ENCODE assay signal across 1 cellular context in the genomic region with DNA sequence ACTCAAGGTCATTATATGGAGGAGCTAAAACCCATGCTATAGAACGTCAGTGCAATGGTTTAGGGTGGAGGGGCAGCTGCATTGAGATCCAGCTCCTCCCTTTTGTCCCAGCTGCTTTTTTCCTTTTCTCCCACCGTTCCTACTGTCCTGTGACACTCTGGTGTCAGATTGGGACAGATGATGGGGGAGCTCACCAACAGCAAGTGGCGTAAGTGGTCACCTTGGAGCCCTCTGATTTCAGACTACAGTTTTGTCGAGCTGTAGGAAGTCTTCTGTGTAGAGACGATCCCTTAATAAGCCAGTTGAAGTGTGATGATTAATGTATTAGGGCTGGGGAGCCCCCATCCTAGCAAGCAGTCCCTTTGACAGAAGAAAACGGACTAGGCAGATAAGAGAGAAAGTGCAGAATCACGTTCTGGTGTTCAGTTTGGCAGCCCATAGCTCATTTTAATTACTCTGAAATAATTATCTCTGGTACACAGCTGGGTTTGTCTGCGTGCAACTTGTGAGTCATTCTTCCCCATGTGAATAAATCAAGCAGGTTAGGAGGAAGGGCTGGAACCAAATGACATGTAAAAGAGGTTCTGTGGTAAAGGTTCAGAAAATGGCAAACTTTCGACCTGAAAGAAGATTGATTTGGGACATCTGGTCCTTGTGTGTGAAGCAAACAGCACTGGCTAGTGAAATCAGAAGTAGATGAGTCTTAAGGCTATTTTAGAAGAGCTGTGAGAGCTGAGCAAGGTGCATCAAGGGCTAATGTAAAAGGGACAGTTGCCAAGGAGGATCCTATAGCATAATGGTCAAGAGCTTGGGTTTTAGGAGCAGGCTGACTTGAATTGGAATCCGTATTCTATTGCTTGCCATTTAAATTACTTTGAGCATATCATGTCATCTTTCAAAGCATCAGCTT.
TF ChIP-seq lines count a peak whose summit lies in the region.

No MANE protein-coding gene starts in this region.

TF ChIP-seq in GM12878, 131 proteins besides CTCF, POLR2A, EP300 and RAD21 (continued from another document and continues in another):
- TF ChIP-seq, protein P1, sequence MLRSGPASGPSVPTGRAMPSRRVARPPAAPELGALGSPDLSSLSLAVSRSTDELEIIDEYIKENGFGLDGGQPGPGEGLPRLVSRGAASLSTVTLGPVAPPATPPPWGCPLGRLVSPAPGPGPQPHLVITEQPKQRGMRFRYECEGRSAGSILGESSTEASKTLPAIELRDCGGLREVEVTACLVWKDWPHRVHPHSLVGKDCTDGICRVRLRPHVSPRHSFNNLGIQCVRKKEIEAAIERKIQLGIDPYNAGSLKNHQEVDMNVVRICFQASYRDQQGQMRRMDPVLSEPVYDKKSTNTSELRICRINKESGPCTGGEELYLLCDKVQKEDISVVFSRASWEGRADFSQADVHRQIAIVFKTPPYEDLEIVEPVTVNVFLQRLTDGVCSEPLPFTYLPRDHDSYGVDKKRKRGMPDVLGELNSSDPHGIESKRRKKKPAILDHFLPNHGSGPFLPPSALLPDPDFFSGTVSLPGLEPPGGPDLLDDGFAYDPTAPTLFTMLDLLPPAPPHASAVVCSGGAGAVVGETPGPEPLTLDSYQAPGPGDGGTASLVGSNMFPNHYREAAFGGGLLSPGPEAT (IDR thresholded peaks at IDR 0.05; ENCODE audit: low read depth): peak; percentile 29; the same call in 1 of the 2 replicates
- TF ChIP-seq ZSCAN29 (IDR thresholded peaks at IDR 0.05): no peak
- TF ChIP-seq MYB (IDR thresholded peaks at IDR 0.05; ENCODE audit: borderline replicate concordance, low read depth, low read length): no peak
- no peak for TF ChIP-seq TARDBP (IDR thresholded peaks at IDR 0.05; ENCODE audit: borderline replicate concordance)
- peak; percentile 23 for TF ChIP-seq MEF2B (IDR thresholded peaks at IDR 0.05; ENCODE audit: partially characterized antibody, poor library complexity, severe bottlenecking)
- TF ChIP-seq, protein P2, sequence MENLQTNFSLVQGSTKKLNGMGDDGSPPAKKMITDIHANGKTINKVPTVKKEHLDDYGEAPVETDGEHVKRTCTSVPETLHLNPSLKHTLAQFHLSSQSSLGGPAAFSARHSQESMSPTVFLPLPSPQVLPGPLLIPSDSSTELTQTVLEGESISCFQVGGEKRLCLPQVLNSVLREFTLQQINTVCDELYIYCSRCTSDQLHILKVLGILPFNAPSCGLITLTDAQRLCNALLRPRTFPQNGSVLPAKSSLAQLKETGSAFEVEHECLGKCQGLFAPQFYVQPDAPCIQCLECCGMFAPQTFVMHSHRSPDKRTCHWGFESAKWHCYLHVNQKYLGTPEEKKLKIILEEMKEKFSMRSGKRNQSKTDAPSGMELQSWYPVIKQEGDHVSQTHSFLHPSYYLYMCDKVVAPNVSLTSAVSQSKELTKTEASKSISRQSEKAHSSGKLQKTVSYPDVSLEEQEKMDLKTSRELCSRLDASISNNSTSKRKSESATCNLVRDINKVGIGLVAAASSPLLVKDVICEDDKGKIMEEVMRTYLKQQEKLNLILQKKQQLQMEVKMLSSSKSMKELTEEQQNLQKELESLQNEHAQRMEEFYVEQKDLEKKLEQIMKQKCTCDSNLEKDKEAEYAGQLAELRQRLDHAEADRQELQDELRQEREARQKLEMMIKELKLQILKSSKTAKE (IDR thresholded peaks at IDR 0.05; ENCODE audit: low read depth, poor library complexity, severe bottlenecking): no peak
- TF ChIP-seq ZZZ3 (IDR thresholded peaks at IDR 0.05; ENCODE audit: control insufficient read depth, insufficient read length, low read depth): no peak
- peak; percentile 67; the same call in 1 of the 2 replicates for TF ChIP-seq MTA3 (IDR thresholded peaks at IDR 0.05; ENCODE audit: borderline replicate concordance, low read length)
- TF ChIP-seq, protein P3, sequence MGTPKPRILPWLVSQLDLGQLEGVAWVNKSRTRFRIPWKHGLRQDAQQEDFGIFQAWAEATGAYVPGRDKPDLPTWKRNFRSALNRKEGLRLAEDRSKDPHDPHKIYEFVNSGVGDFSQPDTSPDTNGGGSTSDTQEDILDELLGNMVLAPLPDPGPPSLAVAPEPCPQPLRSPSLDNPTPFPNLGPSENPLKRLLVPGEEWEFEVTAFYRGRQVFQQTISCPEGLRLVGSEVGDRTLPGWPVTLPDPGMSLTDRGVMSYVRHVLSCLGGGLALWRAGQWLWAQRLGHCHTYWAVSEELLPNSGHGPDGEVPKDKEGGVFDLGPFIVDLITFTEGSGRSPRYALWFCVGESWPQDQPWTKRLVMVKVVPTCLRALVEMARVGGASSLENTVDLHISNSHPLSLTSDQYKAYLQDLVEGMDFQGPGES (IDR thresholded peaks at IDR 0.05): no peak
- no peak for TF ChIP-seq ZNF217 (IDR thresholded peaks at IDR 0.05)
- TF ChIP-seq, protein P4, sequence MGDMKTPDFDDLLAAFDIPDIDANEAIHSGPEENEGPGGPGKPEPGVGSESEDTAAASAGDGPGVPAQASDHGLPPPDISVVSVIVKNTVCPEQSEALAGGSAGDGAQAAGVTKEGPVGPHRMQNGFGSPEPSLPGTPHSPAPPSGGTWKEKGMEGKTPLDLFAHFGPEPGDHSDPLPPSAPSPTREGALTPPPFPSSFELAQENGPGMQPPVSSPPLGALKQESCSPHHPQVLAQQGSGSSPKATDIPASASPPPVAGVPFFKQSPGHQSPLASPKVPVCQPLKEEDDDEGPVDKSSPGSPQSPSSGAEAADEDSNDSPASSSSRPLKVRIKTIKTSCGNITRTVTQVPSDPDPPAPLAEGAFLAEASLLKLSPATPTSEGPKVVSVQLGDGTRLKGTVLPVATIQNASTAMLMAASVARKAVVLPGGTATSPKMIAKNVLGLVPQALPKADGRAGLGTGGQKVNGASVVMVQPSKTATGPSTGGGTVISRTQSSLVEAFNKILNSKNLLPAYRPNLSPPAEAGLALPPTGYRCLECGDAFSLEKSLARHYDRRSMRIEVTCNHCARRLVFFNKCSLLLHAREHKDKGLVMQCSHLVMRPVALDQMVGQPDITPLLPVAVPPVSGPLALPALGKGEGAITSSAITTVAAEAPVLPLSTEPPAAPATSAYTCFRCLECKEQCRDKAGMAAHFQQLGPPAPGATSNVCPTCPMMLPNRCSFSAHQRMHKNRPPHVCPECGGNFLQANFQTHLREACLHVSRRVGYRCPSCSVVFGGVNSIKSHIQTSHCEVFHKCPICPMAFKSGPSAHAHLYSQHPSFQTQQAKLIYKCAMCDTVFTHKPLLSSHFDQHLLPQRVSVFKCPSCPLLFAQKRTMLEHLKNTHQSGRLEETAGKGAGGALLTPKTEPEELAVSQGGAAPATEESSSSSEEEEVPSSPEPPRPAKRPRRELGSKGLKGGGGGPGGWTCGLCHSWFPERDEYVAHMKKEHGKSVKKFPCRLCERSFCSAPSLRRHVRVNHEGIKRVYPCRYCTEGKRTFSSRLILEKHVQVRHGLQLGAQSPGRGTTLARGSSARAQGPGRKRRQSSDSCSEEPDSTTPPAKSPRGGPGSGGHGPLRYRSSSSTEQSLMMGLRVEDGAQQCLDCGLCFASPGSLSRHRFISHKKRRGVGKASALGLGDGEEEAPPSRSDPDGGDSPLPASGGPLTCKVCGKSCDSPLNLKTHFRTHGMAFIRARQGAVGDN (IDR thresholded peaks at IDR 0.05): no peak
- no peak for TF ChIP-seq CBX3 (IDR thresholded peaks at IDR 0.05; ENCODE audit: borderline replicate concordance, low read depth)
- TF ChIP-seq SREBF1 (IDR thresholded peaks at IDR 0.05; ENCODE audit: low read length): no peak
- no peak for TF ChIP-seq CREB1 (IDR thresholded peaks at IDR 0.05; ENCODE audit: low read depth)
- TF ChIP-seq, protein P5, sequence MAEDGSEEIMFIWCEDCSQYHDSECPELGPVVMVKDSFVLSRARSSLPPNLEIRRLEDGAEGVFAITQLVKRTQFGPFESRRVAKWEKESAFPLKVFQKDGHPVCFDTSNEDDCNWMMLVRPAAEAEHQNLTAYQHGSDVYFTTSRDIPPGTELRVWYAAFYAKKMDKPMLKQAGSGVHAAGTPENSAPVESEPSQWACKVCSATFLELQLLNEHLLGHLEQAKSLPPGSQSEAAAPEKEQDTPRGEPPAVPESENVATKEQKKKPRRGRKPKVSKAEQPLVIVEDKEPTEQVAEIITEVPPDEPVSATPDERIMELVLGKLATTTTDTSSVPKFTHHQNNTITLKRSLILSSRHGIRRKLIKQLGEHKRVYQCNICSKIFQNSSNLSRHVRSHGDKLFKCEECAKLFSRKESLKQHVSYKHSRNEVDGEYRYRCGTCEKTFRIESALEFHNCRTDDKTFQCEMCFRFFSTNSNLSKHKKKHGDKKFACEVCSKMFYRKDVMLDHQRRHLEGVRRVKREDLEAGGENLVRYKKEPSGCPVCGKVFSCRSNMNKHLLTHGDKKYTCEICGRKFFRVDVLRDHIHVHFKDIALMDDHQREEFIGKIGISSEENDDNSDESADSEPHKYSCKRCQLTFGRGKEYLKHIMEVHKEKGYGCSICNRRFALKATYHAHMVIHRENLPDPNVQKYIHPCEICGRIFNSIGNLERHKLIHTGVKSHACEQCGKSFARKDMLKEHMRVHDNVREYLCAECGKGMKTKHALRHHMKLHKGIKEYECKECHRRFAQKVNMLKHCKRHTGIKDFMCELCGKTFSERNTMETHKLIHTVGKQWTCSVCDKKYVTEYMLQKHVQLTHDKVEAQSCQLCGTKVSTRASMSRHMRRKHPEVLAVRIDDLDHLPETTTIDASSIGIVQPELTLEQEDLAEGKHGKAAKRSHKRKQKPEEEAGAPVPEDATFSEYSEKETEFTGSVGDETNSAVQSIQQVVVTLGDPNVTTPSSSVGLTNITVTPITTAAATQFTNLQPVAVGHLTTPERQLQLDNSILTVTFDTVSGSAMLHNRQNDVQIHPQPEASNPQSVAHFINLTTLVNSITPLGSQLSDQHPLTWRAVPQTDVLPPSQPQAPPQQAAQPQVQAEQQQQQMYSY (CRISPR knock-in tag; IDR thresholded peaks at IDR 0.05): no peak
- TF ChIP-seq BHLHE40 (IDR thresholded peaks at IDR 0.05; ENCODE audit: borderline replicate concordance in 1 of 2, low read depth in 2 of 2, low read length in 1 of 2): peak; percentile 83 to 90
- TF ChIP-seq TCF7 (IDR thresholded peaks at IDR 0.05; ENCODE audit: borderline replicate concordance): no peak
- peak; percentile 89 for TF ChIP-seq RUNX3 (IDR thresholded peaks at IDR 0.05; ENCODE audit: low read length)
- peak; percentile 88 for TF ChIP-seq NFIC (IDR thresholded peaks at IDR 0.05; ENCODE audit: low read depth, low read length)
- TF ChIP-seq NRF1 (conservative IDR thresholded peaks at IDR 0.05; ENCODE audit: low read depth, low read length): no peak
- no peak for TF ChIP-seq SUPT20H (IDR thresholded peaks at IDR 0.05; ENCODE audit: borderline replicate concordance, control insufficient read depth, low read depth, low read length)
- no peak for TF ChIP-seq SMARCA5 (IDR thresholded peaks at IDR 0.05)
- no peak for TF ChIP-seq NR2C2 (IDR thresholded peaks at IDR 0.05; ENCODE audit: borderline replicate concordance, control insufficient read depth, insufficient read length, low read depth)
- no peak for TF ChIP-seq GABPA (IDR thresholded peaks at IDR 0.05; ENCODE audit: low read depth)
- peak; percentile 68; the same call in 1 of the 2 replicates for TF ChIP-seq IRF4 (IDR thresholded peaks at IDR 0.05; ENCODE audit: low read depth, low read length)
- TF ChIP-seq, protein P6, sequence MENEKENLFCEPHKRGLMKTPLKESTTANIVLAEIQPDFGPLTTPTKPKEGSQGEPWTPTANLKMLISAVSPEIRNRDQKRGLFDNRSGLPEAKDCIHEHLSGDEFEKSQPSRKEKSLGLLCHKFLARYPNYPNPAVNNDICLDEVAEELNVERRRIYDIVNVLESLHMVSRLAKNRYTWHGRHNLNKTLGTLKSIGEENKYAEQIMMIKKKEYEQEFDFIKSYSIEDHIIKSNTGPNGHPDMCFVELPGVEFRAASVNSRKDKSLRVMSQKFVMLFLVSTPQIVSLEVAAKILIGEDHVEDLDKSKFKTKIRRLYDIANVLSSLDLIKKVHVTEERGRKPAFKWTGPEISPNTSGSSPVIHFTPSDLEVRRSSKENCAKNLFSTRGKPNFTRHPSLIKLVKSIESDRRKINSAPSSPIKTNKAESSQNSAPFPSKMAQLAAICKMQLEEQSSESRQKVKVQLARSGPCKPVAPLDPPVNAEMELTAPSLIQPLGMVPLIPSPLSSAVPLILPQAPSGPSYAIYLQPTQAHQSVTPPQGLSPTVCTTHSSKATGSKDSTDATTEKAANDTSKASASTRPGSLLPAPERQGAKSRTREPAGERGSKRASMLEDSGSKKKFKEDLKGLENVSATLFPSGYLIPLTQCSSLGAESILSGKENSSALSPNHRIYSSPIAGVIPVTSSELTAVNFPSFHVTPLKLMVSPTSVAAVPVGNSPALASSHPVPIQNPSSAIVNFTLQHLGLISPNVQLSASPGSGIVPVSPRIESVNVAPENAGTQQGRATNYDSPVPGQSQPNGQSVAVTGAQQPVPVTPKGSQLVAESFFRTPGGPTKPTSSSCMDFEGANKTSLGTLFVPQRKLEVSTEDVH (IDR thresholded peaks at IDR 0.05; ENCODE audit: low read depth, partially characterized antibody): no peak
- TF ChIP-seq RCOR1 (conservative IDR thresholded peaks at IDR 0.05; ENCODE audit: low read depth, low read length): no peak
- TF ChIP-seq, protein P7, sequence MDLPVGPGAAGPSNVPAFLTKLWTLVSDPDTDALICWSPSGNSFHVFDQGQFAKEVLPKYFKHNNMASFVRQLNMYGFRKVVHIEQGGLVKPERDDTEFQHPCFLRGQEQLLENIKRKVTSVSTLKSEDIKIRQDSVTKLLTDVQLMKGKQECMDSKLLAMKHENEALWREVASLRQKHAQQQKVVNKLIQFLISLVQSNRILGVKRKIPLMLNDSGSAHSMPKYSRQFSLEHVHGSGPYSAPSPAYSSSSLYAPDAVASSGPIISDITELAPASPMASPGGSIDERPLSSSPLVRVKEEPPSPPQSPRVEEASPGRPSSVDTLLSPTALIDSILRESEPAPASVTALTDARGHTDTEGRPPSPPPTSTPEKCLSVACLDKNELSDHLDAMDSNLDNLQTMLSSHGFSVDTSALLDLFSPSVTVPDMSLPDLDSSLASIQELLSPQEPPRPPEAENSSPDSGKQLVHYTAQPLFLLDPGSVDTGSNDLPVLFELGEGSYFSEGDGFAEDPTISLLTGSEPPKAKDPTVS (IDR thresholded peaks at IDR 0.05; ENCODE audit: low read depth, low read length): no peak
- no peak for TF ChIP-seq SREBF2 (IDR thresholded peaks at IDR 0.05; ENCODE audit: low read length)
- TF ChIP-seq POLR2AphosphoS2 (IDR thresholded peaks at IDR 0.05; ENCODE audit: low read depth, low read length): no peak
- no peak for TF ChIP-seq EZH2 (IDR thresholded peaks at IDR 0.05; ENCODE audit: borderline replicate concordance, control insufficient read depth, low read depth, low read length)
- TF ChIP-seq ZNF207 (IDR thresholded peaks at IDR 0.05; ENCODE audit: borderline replicate concordance): no peak
- peak; percentile 48; the same call in 1 of the 2 replicates for TF ChIP-seq DPF2 (IDR thresholded peaks at IDR 0.05)
- TF ChIP-seq FOXK2 (IDR thresholded peaks at IDR 0.05): no peak
- TF ChIP-seq ATF7 (IDR thresholded peaks at IDR 0.05; ENCODE audit: low read depth): peak; percentile 55; the same call in 1 of the 2 replicates
- TF ChIP-seq EGR1 (IDR thresholded peaks at IDR 0.05; ENCODE audit: borderline replicate concordance in 1 of 2, low read depth in 2 of 2, low read length in 2 of 2): no peak
- no peak for TF ChIP-seq CBX5 (IDR thresholded peaks at IDR 0.05; ENCODE audit: low read depth)
